2 cellular contexts compared by ENCODE assay signal in the genomic region with DNA sequence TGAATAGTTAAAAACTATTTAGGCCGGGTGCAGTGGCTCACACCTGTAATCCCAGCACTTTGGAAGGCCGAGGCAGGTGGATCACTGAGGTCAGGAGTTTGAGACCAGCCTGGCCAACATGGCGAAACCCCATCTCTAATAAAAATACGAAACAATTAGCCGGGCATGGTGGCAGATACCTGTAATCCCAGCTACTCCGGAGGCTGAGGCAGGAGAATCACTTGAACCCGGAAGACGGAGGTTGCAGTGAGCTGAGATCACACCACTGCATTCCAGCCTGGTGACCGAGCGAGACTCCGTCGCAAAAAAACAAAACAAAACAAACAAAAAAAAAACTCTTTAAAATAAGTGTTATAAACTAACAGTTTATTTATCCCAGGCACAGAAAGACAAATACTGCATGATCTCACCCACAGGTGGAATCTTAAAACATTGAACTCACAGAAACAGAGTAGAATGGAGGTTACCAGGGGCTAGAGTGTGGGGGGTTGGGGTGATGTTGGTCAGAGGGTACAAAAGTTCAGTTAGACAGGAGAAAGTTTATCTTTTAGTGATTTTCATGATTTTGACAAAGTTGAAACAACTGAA. TPM values are rescaled to one million over a fixed set of nuclear protein-coding genes. Genes with fewer than 3 reads are reported as not detected.
"Had no signal": no experiment of that assay in that cellular context is flagged by ENCODE, and none has a peak within 500 bp of the region (broad histone marks: within the 10 kb centered on the region; RNA-seq: fewer than 3 reads in every experiment).

No MANE protein-coding gene starts in this region.

RNA-seq across cellular contexts. Expression of gene ALDH1A3, which starts 28.1 kb away (rescaled TPM):
- total RNA-seq: naive thymus-derived CD4-positive, alpha-beta T cell; natural killer cell had no signal
- polyA plus RNA-seq: naive thymus-derived CD4-positive, alpha-beta T cell had no signal
